ENCODE assay signal across 1 cellular context in the genomic region with DNA sequence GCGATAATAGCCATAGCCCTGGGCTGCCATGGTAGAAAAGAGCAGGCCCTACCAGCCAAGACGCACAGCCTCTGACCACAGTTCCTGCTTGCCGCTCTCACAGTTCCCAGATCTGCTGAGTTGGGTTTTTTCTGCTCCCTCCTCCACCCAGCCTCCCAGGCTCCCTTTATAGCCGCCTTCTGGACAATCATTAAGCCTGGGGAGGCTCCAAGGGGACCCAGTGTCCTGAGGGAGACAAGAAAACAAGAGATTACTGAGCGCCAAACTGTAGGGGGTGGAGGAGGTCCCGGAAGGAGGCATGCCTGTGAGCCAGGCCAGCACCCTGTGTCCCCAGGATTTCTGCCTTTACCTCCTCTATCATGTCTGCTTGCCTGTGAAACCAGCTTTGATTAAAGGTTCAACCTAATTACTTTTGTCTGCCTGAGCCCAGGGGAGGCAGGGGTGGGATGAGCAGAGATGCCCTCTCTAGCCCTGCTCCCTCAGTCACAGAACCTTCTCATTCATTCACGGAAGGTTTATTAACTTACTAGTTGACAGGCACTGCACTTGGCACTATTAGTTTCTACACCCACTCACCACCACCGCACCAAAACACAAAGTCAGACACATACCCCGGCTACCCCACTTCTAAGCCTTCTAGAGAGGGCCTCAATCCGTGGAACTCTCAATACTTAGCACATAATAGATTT.
TF ChIP-seq lines count a peak whose summit lies in the region.

No MANE protein-coding gene starts in this region.

TF ChIP-seq in HepG2, 621 proteins besides CTCF, POLR2A, EP300 and RAD21 (continued from another document and continues in another):
- TF ChIP-seq UBTF (CRISPR knock-in tag; IDR thresholded peaks at IDR 0.05): peak; percentile 48; the same call in 1 of the 2 replicates
- TF ChIP-seq NAIF1 (CRISPR knock-in tag; IDR thresholded peaks at IDR 0.05; ENCODE audit: borderline replicate concordance): no peak
- TF ChIP-seq PITX1 (CRISPR knock-in tag; IDR thresholded peaks at IDR 0.05): peak; percentile 48; the same call in 1 of the 2 replicates
- peak; percentile 64 for TF ChIP-seq FOXP4 (CRISPR knock-in tag; IDR thresholded peaks at IDR 0.05)
- peak; percentile 38; the same call in 1 of the 2 replicates for TF ChIP-seq ZNF761 (CRISPR knock-in tag; conservative IDR thresholded peaks at IDR 0.05)
- 0 out of 2 replicates have a peak, but pooled peaks have one; percentile 45 for TF ChIP-seq IRX3 (CRISPR knock-in tag; IDR thresholded peaks at IDR 0.05; ENCODE audit: borderline replicate concordance, low read depth)
- TF ChIP-seq DR1 (CRISPR knock-in tag; IDR thresholded peaks at IDR 0.05): peak; percentile 93
- peak; percentile 54 for TF ChIP-seq GATAD2A (CRISPR knock-in tag; IDR thresholded peaks at IDR 0.05)
- TF ChIP-seq KDM3A (CRISPR knock-in tag; IDR thresholded peaks at IDR 0.05; ENCODE audit: low read depth): no peak
- TF ChIP-seq MAFF (IDR thresholded peaks at IDR 0.05; ENCODE audit: low read depth, low read length): peak; percentile 96
- TF ChIP-seq, protein P1, sequence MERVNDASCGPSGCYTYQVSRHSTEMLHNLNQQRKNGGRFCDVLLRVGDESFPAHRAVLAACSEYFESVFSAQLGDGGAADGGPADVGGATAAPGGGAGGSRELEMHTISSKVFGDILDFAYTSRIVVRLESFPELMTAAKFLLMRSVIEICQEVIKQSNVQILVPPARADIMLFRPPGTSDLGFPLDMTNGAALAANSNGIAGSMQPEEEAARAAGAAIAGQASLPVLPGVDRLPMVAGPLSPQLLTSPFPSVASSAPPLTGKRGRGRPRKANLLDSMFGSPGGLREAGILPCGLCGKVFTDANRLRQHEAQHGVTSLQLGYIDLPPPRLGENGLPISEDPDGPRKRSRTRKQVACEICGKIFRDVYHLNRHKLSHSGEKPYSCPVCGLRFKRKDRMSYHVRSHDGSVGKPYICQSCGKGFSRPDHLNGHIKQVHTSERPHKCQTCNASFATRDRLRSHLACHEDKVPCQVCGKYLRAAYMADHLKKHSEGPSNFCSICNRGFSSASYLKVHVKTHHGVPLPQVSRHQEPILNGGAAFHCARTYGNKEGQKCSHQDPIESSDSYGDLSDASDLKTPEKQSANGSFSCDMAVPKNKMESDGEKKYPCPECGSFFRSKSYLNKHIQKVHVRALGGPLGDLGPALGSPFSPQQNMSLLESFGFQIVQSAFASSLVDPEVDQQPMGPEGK (CRISPR knock-in tag; IDR thresholded peaks at IDR 0.05): peak; percentile 76
- TF ChIP-seq ISL2 (CRISPR knock-in tag; IDR thresholded peaks at IDR 0.05): 0 out of 2 replicates have a peak, but pooled peaks have one; percentile 15
- TF ChIP-seq SIN3A (IDR thresholded peaks at IDR 0.05; ENCODE audit: borderline replicate concordance, low read depth, low read length): peak; percentile 81
- TF ChIP-seq ZC3H13 (CRISPR knock-in tag; IDR thresholded peaks at IDR 0.05): peak; percentile 74; the same call in 1 of the 2 replicates
- TF ChIP-seq RXRB (CRISPR knock-in tag; IDR thresholded peaks at IDR 0.05; ENCODE audit: borderline replicate concordance): no peak; the same call in 1 of the 2 replicates
- TF ChIP-seq FOSL2 (CRISPR knock-in tag; IDR thresholded peaks at IDR 0.05): peak; percentile 13; the same call in 1 of the 2 replicates
- TF ChIP-seq KIAA2018 (CRISPR knock-in tag; IDR thresholded peaks at IDR 0.05; ENCODE audit: borderline replicate concordance): no peak
- TF ChIP-seq, protein P2, sequence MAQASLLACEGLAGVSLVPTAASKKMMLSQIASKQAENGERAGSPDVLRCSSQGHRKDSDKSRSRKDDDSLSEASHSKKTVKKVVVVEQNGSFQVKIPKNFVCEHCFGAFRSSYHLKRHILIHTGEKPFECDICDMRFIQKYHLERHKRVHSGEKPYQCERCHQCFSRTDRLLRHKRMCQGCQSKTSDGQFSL (CRISPR knock-in tag; IDR thresholded peaks at IDR 0.05): 0 out of 2 replicates have a peak, but pooled peaks have one; percentile 29
- TF ChIP-seq SKI (IDR thresholded peaks at IDR 0.05; ENCODE audit: partially characterized antibody): no peak
- TF ChIP-seq HES4 (CRISPR knock-in tag; IDR thresholded peaks at IDR 0.05; ENCODE audit: borderline replicate concordance): 0 out of 2 replicates have a peak, but pooled peaks have one; percentile 40
- peak; percentile 59 for TF ChIP-seq CBX1 (IDR thresholded peaks at IDR 0.05; ENCODE audit: low read depth)
- TF ChIP-seq MAZ (IDR thresholded peaks at IDR 0.05; ENCODE audit: borderline replicate concordance, low read depth, low read length): no peak
- peak; percentile 39; the same call in 1 of the 2 replicates for TF ChIP-seq MAZ (CRISPR knock-in tag; IDR thresholded peaks at IDR 0.05; ENCODE audit: low read depth)
- peak; percentile 52; the same call in 1 of the 2 replicates for TF ChIP-seq ZNF747 (CRISPR knock-in tag; IDR thresholded peaks at IDR 0.05; ENCODE audit: borderline replicate concordance)
- peak; percentile 30; the same call in 1 of the 2 replicates for TF ChIP-seq POGK (CRISPR knock-in tag; conservative IDR thresholded peaks at IDR 0.05)
- TF ChIP-seq ZMAT3 (CRISPR knock-in tag; conservative IDR thresholded peaks at IDR 0.05): 0 out of 2 replicates have a peak, but pooled peaks have one; percentile 25
- TF ChIP-seq, protein P3, sequence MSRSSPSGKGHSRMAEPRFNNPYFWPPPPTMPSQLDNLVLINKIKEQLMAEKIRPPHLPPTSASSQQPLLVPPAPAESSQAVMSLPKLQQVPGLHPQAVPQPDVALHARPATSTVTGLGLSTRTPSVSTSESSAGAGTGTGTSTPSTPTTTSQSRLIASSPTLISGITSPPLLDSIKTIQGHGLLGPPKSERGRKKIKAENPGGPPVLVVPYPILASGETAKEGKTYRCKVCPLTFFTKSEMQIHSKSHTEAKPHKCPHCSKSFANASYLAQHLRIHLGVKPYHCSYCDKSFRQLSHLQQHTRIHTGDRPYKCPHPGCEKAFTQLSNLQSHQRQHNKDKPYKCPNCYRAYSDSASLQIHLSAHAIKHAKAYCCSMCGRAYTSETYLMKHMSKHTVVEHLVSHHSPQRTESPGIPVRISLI (CRISPR knock-in tag; IDR thresholded peaks at IDR 0.05; ENCODE audit: borderline replicate concordance): peak; percentile 56; the same call in 1 of the 2 replicates
- TF ChIP-seq ATF4 (CRISPR knock-in tag; IDR thresholded peaks at IDR 0.05): peak in 1 of 2 experiments; percentile 34; a peak in 1 of 4 replicates
- TF ChIP-seq FOXK1 (CRISPR knock-in tag; IDR thresholded peaks at IDR 0.05; ENCODE audit: borderline replicate concordance, low read depth): 0 out of 2 replicates have a peak, but pooled peaks have one; percentile 30
- no peak for TF ChIP-seq ZSCAN12 (CRISPR knock-in tag; IDR thresholded peaks at IDR 0.05)
- TF ChIP-seq ZNF883 (CRISPR knock-in tag; IDR thresholded peaks at IDR 0.05; ENCODE audit: not compliant biosample characterization): no peak
- TF ChIP-seq, protein P4, sequence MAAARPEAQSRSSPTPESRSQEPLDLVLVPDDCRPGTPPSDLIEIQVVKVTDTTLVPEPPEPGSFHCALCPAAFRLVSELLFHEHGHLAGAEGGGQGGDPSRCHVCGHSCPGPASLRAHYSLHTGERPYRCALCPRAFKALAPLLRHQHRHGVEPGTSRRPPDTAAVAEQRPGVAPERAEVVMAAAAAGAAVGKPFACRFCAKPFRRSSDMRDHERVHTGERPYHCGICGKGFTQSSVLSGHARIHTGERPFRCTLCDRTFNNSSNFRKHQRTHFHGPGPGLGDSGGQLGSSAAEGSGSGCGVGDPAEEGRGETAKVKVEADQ (CRISPR knock-in tag; IDR thresholded peaks at IDR 0.05; ENCODE audit: borderline replicate concordance): peak; percentile 79; the same call in 1 of the 2 replicates
